ENCODE assay signal across 14 cellular contexts in genomic region chr11:111960916-111961315, GRCh38. TPM values are rescaled to one million over a fixed set of nuclear protein-coding genes. Genes with fewer than 3 reads are reported as not detected.
DNase-seq lines count a peak whose midpoint lies in the region; ATAC-seq and TF ChIP-seq lines count a peak whose summit lies in the region.
"Had no signal": no experiment of that assay in that cellular context is flagged by ENCODE, and none has a peak within 500 bp of the region (broad histone marks: within the 10 kb centered on the region; RNA-seq: fewer than 3 reads in every experiment).

No MANE protein-coding gene starts in this region.

- H2AFZ ChIP-seq in PC-3 (ENCODE audit: low read length) = peak overlapping the region; percentile 25

- peak overlapping the region; percentile 3; the same call in 1 of the 2 replicates for H3K9ac ChIP-seq in PC-3 (ENCODE audit: low read length)

- no peaks in the 10 kb centered on the region for H3K79me2 ChIP-seq in PC-3 (ENCODE audit: low read length)

- no peaks in the 10 kb centered on the region for H3K27me3 ChIP-seq in PC-3 (ENCODE audit: low read length)
- H3K27me3 ChIP-seq: gastroesophageal sphincter, MG63 had no signal

- CTCF ChIA-PET in PC-3 (lab: Charles Lee) = interaction anchor here (1.4 kb wide), 1 partner anchor 21 kb away, joined by 6 read pairs; no protein-coding TSS in a partner anchor

- H3F3A ChIP-seq in PC-3 (ENCODE audit: low read length, unreplicated experiment) = no peaks in the 10 kb centered on the region

- H3K4me1 ChIP-seq in PC-3 (ENCODE audit: insufficient read depth, low read length) (peaks cover 16% of the 10 kb centered on the region), mucosa of descending colon (ENCODE audit: low read depth) (no peaks in the 10 kb centered on the region)
- H3K4me1 ChIP-seq: gastroesophageal sphincter had no signal

- no peak for TF ChIP-seq CTCF in PC-3 (conservative IDR thresholded peaks at IDR 0.05; ENCODE audit: low read depth, low read length)
- TF ChIP-seq CTCF in epithelial cell of proximal tubule (conservative IDR thresholded peaks at IDR 0.05; ENCODE audit: low read depth, low read length) = no peak
- TF ChIP-seq CTCF in mucosa of descending colon (IDR thresholded peaks at IDR 0.05) = no peak

- no peaks in the 10 kb centered on the region for H4K20me1 ChIP-seq in PC-3 (ENCODE audit: low read length)

- no TSS peak for BruUV-seq in PC-3 (replicated peaks; lab: Mats Ljungman, UMichigan)

- ATAC-seq in PC-3 (peak; percentile 97), mucosa of descending colon (peak; percentile 98), HG03521 (IDR thresholded peaks at IDR 0.05; ENCODE audit: unreplicated experiment) (no peak)
- ATAC-seq: gastroesophageal sphincter had no signal

- POLR2A ChIA-PET in PC-3 (lab: Charles Lee; ENCODE audit: unreplicated experiment) = no interaction called here

- H3K27ac ChIP-seq in PC-3 (ENCODE audit: low read length) = peak overlapping the region; percentile 82
- H3K27ac ChIP-seq: gastroesophageal sphincter had no signal

- H3K4me3 ChIP-seq in PC-3 (ENCODE audit: low read length) (no peak overlapping the region), epithelial cell of proximal tubule (ENCODE audit: low read depth, low read length) (no peak overlapping the region), mucosa of descending colon (no peak overlapping the region)
- H3K4me3 ChIP-seq: gastroesophageal sphincter, MG63 had no signal

- H3K4me2 ChIP-seq in PC-3 (ENCODE audit: low read length) = peak overlapping the region; percentile 45

- no peaks in the 10 kb centered on the region for H3K9me2 ChIP-seq in PC-3 (replicated peaks; ENCODE audit: low read length)

- intact Hi-C loops in PC-3 (cut with micrococcal nuclease) (loop anchor here (2.0 kb wide), 1 partner anchor 16 kb away; no protein-coding TSS in a partner anchor), mucosa of descending colon (cut with DNase I, micrococcal nuclease) (no loop called here)

- peak; percentile 44 for DNase-seq in A172 (ENCODE audit: low spot score)
- DNase-seq in PC-3 = peak; percentile 94
- peak; percentile 68 for DNase-seq in epithelial cell of proximal tubule (ENCODE audit: low read depth)
- DNase-seq in mucosa of descending colon = peak in 1 of 3 donors; percentile 55
- no peak for DNase-seq in 8988T
- no peak for DNase-seq in DMS 273 (lab: John Stamatoyannopoulos, UW; ENCODE audit: unreplicated experiment)
- DNase-seq in activated CD4-positive, CD25-positive, alpha-beta regulatory T cell treated with anti-CD3 and anti-CD28 coated beads, Interleukin-2, amount 50 U/mL, for 72 hours = no peak
- DNase-seq: activated CD4-positive, alpha-beta T cell treated with anti-CD3 and anti-CD28 coated beads for 1 hour; activated T-cell treated with anti-CD3 and anti-CD28 coated beads, Interleukin-2, amount 50 U/mL, for 1 hour; aorta; MG63; NCI-H2171 treated with DMSO at 0.1 percent for 48 hours had no signal

- H3K9me3 ChIP-seq in PC-3 (ENCODE audit: low read length) (no peaks in the 10 kb centered on the region), mucosa of descending colon (no peaks in the 10 kb centered on the region)
- H3K9me3 ChIP-seq: gastroesophageal sphincter, MG63 had no signal

- H3K36me3 ChIP-seq in PC-3 (ENCODE audit: low read depth, low read length) (no peaks in the 10 kb centered on the region), mucosa of descending colon (ENCODE audit: low read depth) (no peaks in the 10 kb centered on the region)
- H3K36me3 ChIP-seq: MG63 had no signal

RNA-seq across cellular contexts. Expression of gene DIXDC1, which starts 23.8 kb away (rescaled TPM):
- total RNA-seq in A172 (2014; rRNA removed; shearing (Covaris generic)) = 6.2 and 6.9 TPM in 2 replicates
- total RNA-seq in PC-3 (2014; rRNA removed) = 6.8 and 10.8 TPM in 2 replicates
- total RNA-seq in epithelial cell of proximal tubule = 6.8 and 7.7 TPM in 2 replicates
- total RNA-seq in mucosa of descending colon = 10 to 100 TPM; 11.1 to 61.8 (median 11.7) TPM

RNA-seq across cellular contexts. Expression of gene C11orf52, which starts 42.2 kb away (rescaled TPM):
- not detected in 2 replicates for total RNA-seq in A172 (2014; rRNA removed; shearing (Covaris generic))
- total RNA-seq in PC-3 (2014; rRNA removed) (8.7 and 10.5 TPM in 2 replicates), epithelial cell of proximal tubule (4.0 and 5.0 TPM in 2 replicates), mucosa of descending colon (10 to 100 TPM in 1 of 3 donors, 1 to 10 TPM in 2; 3.2 to 12.8 (median 7.7) TPM)

RNA-seq across cellular contexts. Expression of gene HSPB2, which starts 48.4 kb away (rescaled TPM):
- not detected in 2 replicates for total RNA-seq in A172 (2014; rRNA removed; shearing (Covaris generic))
- total RNA-seq in PC-3 (2014; rRNA removed) = not detected in 2 replicates
- 0.29 TPM in 1 of 2 replicates, not detected in the other for total RNA-seq in epithelial cell of proximal tubule
- total RNA-seq in mucosa of descending colon = 1 to 10 TPM in 2 of 3 donors, not detected in 1; 1.4 to 4.8 TPM

RNA-seq across cellular contexts. Expression of gene CRYAB, which starts 49.3 kb away (rescaled TPM):
- total RNA-seq in A172 (2014; rRNA removed; shearing (Covaris generic)) = 0.34 TPM in 1 of 2 replicates, not detected in the other
- total RNA-seq in PC-3 (2014; rRNA removed) (not detected in 2 replicates), epithelial cell of proximal tubule (5.9 and 25.8 TPM in 2 replicates), mucosa of descending colon (100 to 1,000 TPM in 1 of 3 donors, 10 to 100 TPM in 2; 13.8 to 331 (median 30.7) TPM)

Comparison
In these comparisons a context has a peak if more than half of its experiments do, and no peak if none do; other contexts are left out.
1. DNase-seq: peak in A172 (single experiment), PC-3 (single experiment) and epithelial cell of proximal tubule (single experiment); none in 8988T (single experiment), DMS 273 (single experiment) and activated CD4-positive, CD25-positive, alpha-beta regulatory T cell treated with anti-CD3 and anti-CD28 coated beads, Interleukin-2, amount 50 U/mL, for 72 hours (single experiment).